In genomic region chr6:43695078-43695966, GRCh38 we compare ENCODE assay signal across 12 cellular contexts. TPM values are rescaled to one million over a fixed set of nuclear protein-coding genes. Genes with fewer than 3 reads are reported as not detected.
DNase-seq lines count a peak whose midpoint lies in the region; ATAC-seq and TF ChIP-seq lines count a peak whose summit lies in the region.
"Had no signal": no experiment of that assay in that cellular context is flagged by ENCODE, and none has a peak within 500 bp of the region (broad histone marks: within the 10 kb centered on the region; RNA-seq: fewer than 3 reads in every experiment).

No MANE protein-coding gene starts in this region.

- H3K4me1 ChIP-seq in HEK293 (ENCODE audit: control insufficient read depth, insufficient read depth, low read length) (peaks cover 16% of the 10 kb centered on the region), heart right ventricle (peaks cover 9 to 47% (median 22%) of the 10 kb centered on the region in 9 donors)
- H3K4me1 ChIP-seq: foreskin keratinocyte had no signal

- H3K36me3 ChIP-seq in HEK293 (ENCODE audit: control insufficient read depth in 2 of 2, insufficient read depth in 1 of 2, low read length in 2 of 2) (no peaks in the 10 kb centered on the region), heart right ventricle (no peaks in the 10 kb centered on the region)

- DNase-seq in NCI-H446 (lab: John Stamatoyannopoulos, UW) (peak; percentile 62 to 90), heart right ventricle (peak in 1 of 2 donors; percentile 55), posterior vena cava (ENCODE audit: low spot score) (peak; percentile 37), pons (ENCODE audit: low spot score) (no peak), MV-4-11 (lab: John Stamatoyannopoulos, UW) (no peak)
- DNase-seq: foreskin keratinocyte; naive thymus-derived CD8-positive, alpha-beta T cell; stimulated activated CD4-positive, alpha-beta T cell treated with anti-CD3 and anti-CD28 coated beads, Interleukin-2, amount 100 ng/mL, for 48 hours; substantia nigra had no signal

- WGBS in heart right ventricle, 2 donors: 70 to 72% methylated on average over 12 of the region's 12 CpGs

- intact Hi-C loops in heart right ventricle (cut with DNase I) (no loop called here), posterior vena cava (cut with DNase I) (no loop called here)

- POLR2A ChIA-PET in HEK293 (lab: Yijun Ruan, JAX): interaction anchor here (1.2 to 1.7 kb wide), 2 partner anchors 8 to 29 kb away, joined by 3 to 5 read pairs; partner anchors contain the start of gene MRPS18A

- H3K9me3 ChIP-seq in HEK293 (ENCODE audit: control insufficient read depth, insufficient read depth, low read depth, low read length): no peaks in the 10 kb centered on the region
- H3K9me3 ChIP-seq in heart right ventricle: no peaks in the 10 kb centered on the region

- CTCF ChIA-PET in HEK293 (lab: Yijun Ruan, JAX): interaction anchor here (0.6 to 3.0 kb wide), 4 partner anchors 11 to 707 kb away, joined by 3 to 10 read pairs (median 4); partner anchors contain the start of gene VEGFA

- H3K27me3 ChIP-seq in heart right ventricle: no peaks in the 10 kb centered on the region
- H3K27me3 ChIP-seq: foreskin keratinocyte had no signal

- H3K27ac ChIP-seq in HEK293 (ENCODE audit: extremely low read depth, low read depth, low read length) (no peak overlapping the region; the same call in 1 of the 2 replicates), heart right ventricle (peak overlapping the region in 7 of 10 donors; percentile 1 to 64 (median 39))
- H3K27ac ChIP-seq: foreskin keratinocyte had no signal

- no peak overlapping the region for H3K4me3 ChIP-seq in HEK293 (ENCODE audit: low read depth, low read length)
- no peak overlapping the region for H3K4me3 ChIP-seq in heart right ventricle

- TF ChIP-seq CTCF in HEK293 (tag by site-specific recombination; IDR thresholded peaks at IDR 0.05) (no peak), heart right ventricle (IDR thresholded peaks at IDR 0.05) (no peak)

- ATAC-seq in heart right ventricle (peak; percentile 40 to 80 (median 71)), HG03135 (IDR thresholded peaks at IDR 0.05; ENCODE audit: unreplicated experiment) (no peak), GM19455 (IDR thresholded peaks at IDR 0.05; ENCODE audit: unreplicated experiment) (no peak)
- ATAC-seq: foreskin keratinocyte; naive thymus-derived CD8-positive, alpha-beta T cell had no signal

TF ChIP-seq in HEK293, 187 proteins besides CTCF, POLR2A, EP300 and RAD21:
- TF ChIP-seq, protein P1, sequence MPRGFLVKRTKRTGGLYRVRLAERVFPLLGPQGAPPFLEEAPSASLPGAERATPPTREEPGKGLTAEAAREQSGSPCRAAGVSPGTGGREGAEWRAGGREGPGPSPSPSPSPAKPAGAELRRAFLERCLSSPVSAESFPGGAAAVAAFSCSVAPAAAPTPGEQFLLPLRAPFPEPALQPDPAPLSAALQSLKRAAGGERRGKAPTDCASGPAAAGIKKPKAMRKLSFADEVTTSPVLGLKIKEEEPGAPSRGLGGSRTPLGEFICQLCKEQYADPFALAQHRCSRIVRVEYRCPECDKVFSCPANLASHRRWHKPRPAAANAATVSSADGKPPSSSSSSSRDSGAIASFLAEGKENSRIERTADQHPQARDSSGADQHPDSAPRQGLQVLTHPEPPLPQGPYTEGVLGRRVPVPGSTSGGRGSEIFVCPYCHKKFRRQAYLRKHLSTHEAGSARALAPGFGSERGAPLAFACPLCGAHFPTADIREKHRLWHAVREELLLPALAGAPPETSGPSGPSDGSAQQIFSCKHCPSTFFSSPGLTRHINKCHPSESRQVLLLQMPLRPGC (tag by site-specific recombination; IDR thresholded peaks at IDR 0.05): no peak
- TF ChIP-seq ZBTB7A (tag by site-specific recombination; IDR thresholded peaks at IDR 0.05; ENCODE audit: low read depth) (no peak), ZNF366 (tag by site-specific recombination; conservative IDR thresholded peaks at IDR 0.05) (no peak), ZNF169 (tag by site-specific recombination; IDR thresholded peaks at IDR 0.05) (no peak), ZNF529 (tag by site-specific recombination; IDR thresholded peaks at IDR 0.05; ENCODE audit: insufficient replicate concordance) (no peak), YY1 (tag by site-specific recombination; IDR thresholded peaks at IDR 0.05) (no peak), ZNF629 (tag by site-specific recombination; IDR thresholded peaks at IDR 0.05) (0 out of 2 replicates have a peak, but pooled peaks have one; percentile 5), ZNF324 (tag by site-specific recombination; IDR thresholded peaks at IDR 0.05) (no peak), FEZF1 (tag by site-specific recombination; IDR thresholded peaks at IDR 0.05) (no peak), PRDM10 (tag by site-specific recombination; IDR thresholded peaks at IDR 0.05) (peak; percentile 97), ZNF433 (tag by site-specific recombination; IDR thresholded peaks at IDR 0.05; ENCODE audit: low read depth) (no peak), ZNF596 (tag by site-specific recombination; IDR thresholded peaks at IDR 0.05) (no peak), KLF10 (tag by site-specific recombination; IDR thresholded peaks at IDR 0.05) (no peak), ZNF292 (tag by site-specific recombination; IDR thresholded peaks at IDR 0.05; ENCODE audit: borderline replicate concordance, low read depth) (no peak), ZNF530 (tag by site-specific recombination; IDR thresholded peaks at IDR 0.05; ENCODE audit: low read depth) (no peak), ZNF16 (tag by site-specific recombination; IDR thresholded peaks at IDR 0.05; ENCODE audit: low read depth) (no peak), REPIN1 (tag by site-specific recombination; IDR thresholded peaks at IDR 0.05; ENCODE audit: low read depth) (no peak), ZIC2 (tag by site-specific recombination; IDR thresholded peaks at IDR 0.05) (peak; percentile 79), SCRT2 (tag by site-specific recombination; IDR thresholded peaks at IDR 0.05) (peak; percentile 92), MZF1 (tag by site-specific recombination; IDR thresholded peaks at IDR 0.05; ENCODE audit: borderline replicate concordance) (no peak)
- TF ChIP-seq, protein P2, sequence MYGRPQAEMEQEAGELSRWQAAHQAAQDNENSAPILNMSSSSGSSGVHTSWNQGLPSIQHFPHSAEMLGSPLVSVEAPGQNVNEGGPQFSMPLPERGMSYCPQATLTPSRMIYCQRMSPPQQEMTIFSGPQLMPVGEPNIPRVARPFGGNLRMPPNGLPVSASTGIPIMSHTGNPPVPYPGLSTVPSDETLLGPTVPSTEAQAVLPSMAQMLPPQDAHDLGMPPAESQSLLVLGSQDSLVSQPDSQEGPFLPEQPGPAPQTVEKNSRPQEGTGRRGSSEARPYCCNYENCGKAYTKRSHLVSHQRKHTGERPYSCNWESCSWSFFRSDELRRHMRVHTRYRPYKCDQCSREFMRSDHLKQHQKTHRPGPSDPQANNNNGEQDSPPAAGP (tag by site-specific recombination; IDR thresholded peaks at IDR 0.05): no peak

RNA-seq across cellular contexts. Expression of gene MRPS18A, which starts 7.7 kb away (rescaled TPM):
- 10 to 100 TPM; 36.0 to 52.9 (median 40.6) TPM for total RNA-seq in heart right ventricle
- polyA plus RNA-seq in heart right ventricle: 100 to 1,000 TPM in 1 of 2 donors, 10 to 100 TPM in 1; 30.4 to 103 TPM
- total RNA-seq in posterior vena cava: 10 to 100 TPM; 25.4 to 28.2 TPM

RNA-seq across cellular contexts. Expression of gene RSPH9, which starts 50.5 kb away (rescaled TPM):
- total RNA-seq in heart right ventricle: under 1 TPM in 5 of 10 donors, not detected in 5; 0.09 to 0.15 (median 0.12) TPM
- under 1 TPM; 0.44 to 0.45 TPM for polyA plus RNA-seq in heart right ventricle
- total RNA-seq in posterior vena cava: under 1 TPM; 0.19 to 0.23 TPM
- total RNA-seq: naive thymus-derived CD8-positive, alpha-beta T cell had no signal

RNA-seq across cellular contexts. Expression of gene MAD2L1BP, which starts 59.7 kb away (rescaled TPM):
- total RNA-seq in heart right ventricle (10 to 100 TPM; 20.7 to 34.8 (median 28.1) TPM), posterior vena cava (10 to 100 TPM; 12.0 to 15.5 TPM)
- polyA plus RNA-seq in heart right ventricle: 10 to 100 TPM; 13.5 to 29.2 TPM

Comparison
In these comparisons a context has a peak if more than half of its experiments do, and no peak if none do; other contexts are left out.
1. DNase-seq: peak in NCI-H446 (2 of 2) and posterior vena cava (single experiment); none in pons (single experiment) and MV-4-11 (single experiment).
2. ATAC-seq: peak in heart right ventricle (8 of 8); none in HG03135 (single experiment) and GM19455 (single experiment).